In the genomic region with DNA sequence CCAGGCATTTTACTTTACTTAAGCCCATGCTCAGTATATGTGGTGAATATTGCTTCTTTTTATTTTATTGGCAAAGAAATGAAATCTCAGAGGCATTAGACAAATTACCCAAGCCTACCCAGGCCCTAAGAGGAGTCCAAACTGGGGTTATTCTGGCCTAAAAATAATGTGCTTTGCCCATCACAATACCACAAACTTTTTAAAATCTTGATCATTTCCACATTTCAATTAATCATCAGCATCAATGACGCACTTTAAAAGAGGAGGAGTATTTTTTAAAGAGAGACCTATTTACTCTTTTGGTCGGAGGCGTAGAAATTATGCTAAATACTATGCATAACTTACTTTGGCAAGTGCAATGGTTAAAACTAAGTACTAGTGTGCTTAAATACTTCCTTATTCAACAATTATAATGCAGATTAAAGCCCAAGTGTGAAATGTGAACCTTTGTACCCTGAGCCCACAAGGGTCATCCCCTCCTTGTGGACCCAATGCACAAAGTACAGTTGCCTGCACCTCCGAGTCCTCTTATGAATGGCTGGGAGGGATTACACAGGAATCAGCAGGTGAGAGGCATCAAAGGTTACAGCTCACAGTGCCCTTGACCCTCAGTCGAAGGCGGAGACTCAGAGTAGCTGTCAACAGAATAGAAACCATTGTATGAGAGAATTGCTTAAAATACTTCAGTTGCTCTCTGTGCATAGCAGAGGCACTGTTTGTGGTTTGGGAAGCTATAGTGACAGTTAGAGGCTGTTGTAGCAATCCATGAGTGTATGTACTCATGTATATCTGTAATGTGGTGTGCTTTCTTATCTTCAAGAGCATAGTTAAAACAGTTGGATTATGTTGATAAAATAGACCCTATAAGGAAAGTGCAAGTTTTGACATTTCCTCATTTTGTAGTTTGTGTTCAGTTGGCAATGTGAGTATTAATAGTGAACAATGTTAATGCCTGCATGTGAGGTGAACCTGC, we compare ENCODE assay signal across 8 cellular contexts.
DNase-seq lines count a peak whose midpoint lies in the region; ATAC-seq and TF ChIP-seq lines count a peak whose summit lies in the region.

No MANE protein-coding gene starts in this region.

- CTCF ChIA-PET in CD8-positive, alpha-beta memory T cell (lab: Charles Lee): interaction anchor here (0.9 to 4.1 kb wide), 12 partner anchors 9 to 200 kb away, joined by 3 to 22 read pairs (median 6); partner anchors contain the start of gene ITGA4

- peaks cover 0 to 3% (median 0%) of the 10 kb centered on the region in 3 donors for H3K36me3 Mint-ChIP-seq in CD8-positive, alpha-beta memory T cell
- H3K36me3 Mint-ChIP-seq in stimulated activated effector memory CD8-positive, alpha-beta T cell treated with anti-CD3 and anti-CD28 coated beads, Interleukin-12 subunit alpha, Interleukin-12 subunit beta, amount 100 ng/mL, for 72 hours: no peaks in the 10 kb centered on the region

- H3K4me3 ChIP-seq in CD8-positive, alpha-beta memory T cell (ENCODE audit: low read length): peak overlapping the region; percentile 1
- H3K4me3 ChIP-seq in choroid plexus epithelial cell (ENCODE audit: low read depth, low read length): no peak overlapping the region

- no peaks in the 10 kb centered on the region for H3K9me3 Mint-ChIP-seq in CD8-positive, alpha-beta memory T cell
- H3K9me3 Mint-ChIP-seq in stimulated activated effector memory CD8-positive, alpha-beta T cell treated with anti-CD3 and anti-CD28 coated beads, Interleukin-12 subunit alpha, Interleukin-12 subunit beta, amount 100 ng/mL, for 72 hours: no peaks in the 10 kb centered on the region

- H3K9me3 ChIP-seq in CD8-positive, alpha-beta memory T cell (ENCODE audit: low read length): no peaks in the 10 kb centered on the region

- no peak for TF ChIP-seq CTCF in choroid plexus epithelial cell (conservative IDR thresholded peaks at IDR 0.05; ENCODE audit: low read depth, low read length)

- peak overlapping the region; percentile 45 for H3K27ac ChIP-seq in CD8-positive, alpha-beta memory T cell (ENCODE audit: low read depth, low read length)

- ATAC-seq in GM19035 (IDR thresholded peaks at IDR 0.05; ENCODE audit: unreplicated experiment) (peak; percentile 86), HG03097 (IDR thresholded peaks at IDR 0.05; ENCODE audit: low FRiP score, unreplicated experiment) (peak; percentile 84)
- ATAC-seq in stimulated activated effector memory CD8-positive, alpha-beta T cell treated with anti-CD3 and anti-CD28 coated beads, Interleukin-12 subunit alpha, Interleukin-12 subunit beta, amount 100 ng/mL, for 72 hours: peak; percentile 83

- peak overlapping the region; percentile 92 to 99 (median 96) for H3K27ac Mint-ChIP-seq in CD8-positive, alpha-beta memory T cell
- peak overlapping the region; percentile 92 for H3K27ac Mint-ChIP-seq in stimulated activated effector memory CD8-positive, alpha-beta T cell treated with anti-CD3 and anti-CD28 coated beads, Interleukin-12 subunit alpha, Interleukin-12 subunit beta, amount 100 ng/mL, for 72 hours

- POLR2A ChIA-PET in CD8-positive, alpha-beta memory T cell (lab: Charles Lee): interaction anchor here (0.7 kb wide), 1 partner anchor 152 kb away, joined by 3 read pairs; the partner anchor contains the start of gene ITGA4

- H3K4me1 Mint-ChIP-seq in CD8-positive, alpha-beta memory T cell: peaks cover 83 to 90% (median 89%) of the 10 kb centered on the region in 3 donors
- peaks cover 36% of the 10 kb centered on the region for H3K4me1 Mint-ChIP-seq in stimulated activated effector memory CD8-positive, alpha-beta T cell treated with anti-CD3 and anti-CD28 coated beads, Interleukin-12 subunit alpha, Interleukin-12 subunit beta, amount 100 ng/mL, for 72 hours

- H3K4me3 Mint-ChIP-seq in CD8-positive, alpha-beta memory T cell: peak overlapping the region; percentile 4 to 78 (median 68)
- H3K4me3 Mint-ChIP-seq in stimulated activated effector memory CD8-positive, alpha-beta T cell treated with anti-CD3 and anti-CD28 coated beads, Interleukin-12 subunit alpha, Interleukin-12 subunit beta, amount 100 ng/mL, for 72 hours: peak overlapping the region; percentile 66

- no peaks in the 10 kb centered on the region for H3K27me3 ChIP-seq in CD8-positive, alpha-beta memory T cell (ENCODE audit: insufficient read depth, low read length, poor library complexity, severe bottlenecking)

- H3K36me3 ChIP-seq in CD8-positive, alpha-beta memory T cell (ENCODE audit: insufficient read depth, low read length): no peaks in the 10 kb centered on the region

- no peaks in the 10 kb centered on the region for H3K27me3 Mint-ChIP-seq in CD8-positive, alpha-beta memory T cell

- H3K4me1 ChIP-seq in CD8-positive, alpha-beta memory T cell (ENCODE audit: insufficient read depth, low read length): peaks cover 70% of the 10 kb centered on the region

- peak in 4 of 5 donors; percentile 6 to 76 (median 46) for DNase-seq in CD8-positive, alpha-beta memory T cell
- DNase-seq in OCI-M1 (lab: John Stamatoyannopoulos, UW) (peak; percentile 97), choroid plexus epithelial cell (ENCODE audit: low read depth) (peak; percentile 74), retina (no peak), cerebellum (ENCODE audit: low spot score) (no peak)
- peak in 1 of 2 donors; percentile 67 for DNase-seq in stimulated activated effector memory CD8-positive, alpha-beta T cell treated with anti-CD3 and anti-CD28 coated beads, Interleukin-12 subunit alpha, Interleukin-12 subunit beta, amount 100 ng/mL, for 72 hours (ENCODE audit: low spot score in 2 of 2)

Comparison
In these comparisons a context has a peak if more than half of its experiments do, and no peak if none do; other contexts are left out.
1. DNase-seq: peak in CD8-positive, alpha-beta memory T cell (4 of 5), OCI-M1 (single experiment) and choroid plexus epithelial cell (single experiment); none in retina (single experiment) and cerebellum (single experiment).
2. Peak in every context shown above with its lines, with median percentiles within 50 percentile points of each other: ATAC-seq.